Comparison of ENCODE assay signal across 1 cellular context in the genomic region with DNA sequence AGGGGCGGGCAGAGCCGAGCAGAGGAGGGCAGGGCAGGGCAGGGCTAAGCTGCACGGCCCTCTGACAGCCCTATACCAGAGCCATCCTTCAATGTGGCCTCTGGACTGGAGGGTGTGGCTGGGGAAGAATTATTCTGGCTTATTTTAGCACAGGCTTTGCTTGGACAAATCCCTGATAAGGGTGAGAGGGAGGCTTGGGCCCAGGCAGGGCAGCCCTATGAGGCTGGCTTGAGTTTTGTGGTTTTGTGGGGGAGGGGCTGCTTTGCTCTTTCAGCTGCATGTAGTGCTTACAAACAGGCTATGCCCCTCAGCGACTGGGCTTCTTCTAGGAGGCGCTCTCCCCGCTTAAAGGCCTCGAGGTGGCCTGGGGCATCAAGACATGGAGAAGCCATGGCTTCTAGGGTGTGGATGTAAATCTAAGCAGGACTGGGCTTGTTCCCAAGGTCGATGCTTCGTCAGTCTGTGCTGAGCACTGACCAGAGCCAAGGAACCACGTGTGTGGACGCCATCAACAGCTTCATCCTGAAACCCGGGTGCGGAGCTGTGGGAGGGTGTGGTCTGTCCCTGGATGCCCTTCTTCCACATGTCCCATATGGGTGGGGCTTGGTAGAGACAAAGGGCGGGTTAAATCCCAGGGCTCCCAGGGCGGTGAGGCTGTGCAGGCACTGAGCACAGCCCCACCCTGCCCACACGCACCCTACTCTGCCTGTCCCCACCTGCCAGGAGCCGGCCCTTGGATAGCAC.
TF ChIP-seq lines count a peak whose summit lies in the region.

No MANE protein-coding gene starts in this region.

TF ChIP-seq in K562, 482 proteins besides CTCF, POLR2A, EP300 and RAD21 (continued from another document):
- TF ChIP-seq, protein P1, sequence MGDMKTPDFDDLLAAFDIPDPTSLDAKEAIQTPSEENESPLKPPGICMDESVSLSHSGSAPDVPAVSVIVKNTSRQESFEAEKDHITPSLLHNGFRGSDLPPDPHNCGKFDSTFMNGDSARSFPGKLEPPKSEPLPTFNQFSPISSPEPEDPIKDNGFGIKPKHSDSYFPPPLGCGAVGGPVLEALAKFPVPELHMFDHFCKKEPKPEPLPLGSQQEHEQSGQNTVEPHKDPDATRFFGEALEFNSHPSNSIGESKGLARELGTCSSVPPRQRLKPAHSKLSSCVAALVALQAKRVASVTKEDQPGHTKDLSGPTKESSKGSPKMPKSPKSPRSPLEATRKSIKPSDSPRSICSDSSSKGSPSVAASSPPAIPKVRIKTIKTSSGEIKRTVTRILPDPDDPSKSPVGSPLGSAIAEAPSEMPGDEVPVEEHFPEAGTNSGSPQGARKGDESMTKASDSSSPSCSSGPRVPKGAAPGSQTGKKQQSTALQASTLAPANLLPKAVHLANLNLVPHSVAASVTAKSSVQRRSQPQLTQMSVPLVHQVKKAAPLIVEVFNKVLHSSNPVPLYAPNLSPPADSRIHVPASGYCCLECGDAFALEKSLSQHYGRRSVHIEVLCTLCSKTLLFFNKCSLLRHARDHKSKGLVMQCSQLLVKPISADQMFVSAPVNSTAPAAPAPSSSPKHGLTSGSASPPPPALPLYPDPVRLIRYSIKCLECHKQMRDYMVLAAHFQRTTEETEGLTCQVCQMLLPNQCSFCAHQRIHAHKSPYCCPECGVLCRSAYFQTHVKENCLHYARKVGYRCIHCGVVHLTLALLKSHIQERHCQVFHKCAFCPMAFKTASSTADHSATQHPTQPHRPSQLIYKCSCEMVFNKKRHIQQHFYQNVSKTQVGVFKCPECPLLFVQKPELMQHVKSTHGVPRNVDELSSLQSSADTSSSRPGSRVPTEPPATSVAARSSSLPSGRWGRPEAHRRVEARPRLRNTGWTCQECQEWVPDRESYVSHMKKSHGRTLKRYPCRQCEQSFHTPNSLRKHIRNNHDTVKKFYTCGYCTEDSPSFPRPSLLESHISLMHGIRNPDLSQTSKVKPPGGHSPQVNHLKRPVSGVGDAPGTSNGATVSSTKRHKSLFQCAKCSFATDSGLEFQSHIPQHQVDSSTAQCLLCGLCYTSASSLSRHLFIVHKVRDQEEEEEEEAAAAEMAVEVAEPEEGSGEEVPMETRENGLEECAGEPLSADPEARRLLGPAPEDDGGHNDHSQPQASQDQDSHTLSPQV (IDR thresholded peaks at IDR 0.05), result no peak
